Comparison of ENCODE assay signal across 32 cellular contexts in the genomic region with DNA sequence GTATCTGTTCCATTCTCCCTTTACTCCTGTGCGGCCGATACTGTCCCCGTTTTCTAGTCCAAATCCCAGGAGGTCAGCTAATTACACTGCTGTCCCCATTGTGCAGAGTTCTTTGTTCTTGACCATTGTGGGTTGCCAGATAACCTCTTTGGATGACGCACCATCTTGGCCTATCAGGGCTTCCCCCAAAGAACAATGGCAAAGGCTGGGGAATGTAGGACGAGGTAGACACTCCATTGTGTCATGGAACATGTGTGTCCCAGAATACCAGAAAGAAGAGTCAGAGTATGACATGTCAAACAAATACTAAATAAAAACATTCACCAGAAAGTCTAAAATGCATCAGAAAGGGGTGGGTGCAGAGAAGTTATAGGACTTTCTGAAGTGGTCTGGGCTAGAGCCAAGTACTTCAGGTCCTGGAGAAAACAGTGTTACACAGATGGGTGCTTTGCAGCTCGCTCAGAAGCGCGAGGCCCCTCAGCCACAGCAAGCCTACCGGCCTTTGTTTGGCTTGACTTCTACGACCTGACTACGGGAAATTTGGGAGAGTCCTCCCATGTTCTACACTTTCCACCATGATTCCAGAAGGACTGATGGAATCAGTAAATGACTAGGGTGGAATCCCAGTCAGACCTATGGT.
"Had no signal": no experiment of that assay in that cellular context is flagged by ENCODE, and none has a peak within 500 bp of the region (broad histone marks: within the 10 kb centered on the region; RNA-seq: fewer than 3 reads in every experiment).

No MANE protein-coding gene starts in this region.

- ATAC-seq: activated CD4-positive, alpha-beta T cell treated with anti-CD3 and anti-CD28 coated beads for 36 hours; activated CD8-positive, alpha-beta T cell treated with anti-CD3 and anti-CD28 coated beads for 36 hours; activated naive CD8-positive, alpha-beta T cell treated with anti-CD3 and anti-CD28 coated beads, Interleukin-2, amount 50 U/mL, for 24 hours; activated T-cell treated with anti-CD3 and anti-CD28 coated beads, Interleukin-2, amount 50 U/mL, for 4 hours; body of pancreas; effector memory CD8-positive, alpha-beta T cell; T-helper 17 cell had no signal

- H3K27me3 ChIP-seq: adrenal gland, body of pancreas, esophagus muscularis mucosa had no signal

- H3K36me3 ChIP-seq: adrenal gland, esophagus muscularis mucosa had no signal

- H3K27ac Mint-ChIP-seq: activated CD4-positive, alpha-beta T cell treated with anti-CD3 and anti-CD28 coated beads for 36 hours; activated CD8-positive, alpha-beta T cell treated with anti-CD3 and anti-CD28 coated beads for 36 hours; activated naive CD4-positive, alpha-beta T cell treated with anti-CD3 and anti-CD28 coated beads for 36 hours; activated naive CD4-positive, alpha-beta T cell treated with anti-CD3 and anti-CD28 coated beads, Interleukin-2, amount 50 U/mL, for 24 hours; activated naive CD8-positive, alpha-beta T cell treated with anti-CD3 and anti-CD28 coated beads for 36 hours; activated naive CD8-positive, alpha-beta T cell treated with anti-CD3 and anti-CD28 coated beads, Interleukin-2, amount 50 U/mL, for 24 hours; activated T-helper 2 cell treated with anti-CD3 and anti-CD28 coated beads, Interferon-gamma antibody, Interleukin-2, Interleukin-4, amounts not matched to agents 10 μg/mL and 5 μg/mL and 100 μg/mL, durations not matched to agents 14 hours and 24 hours and 36 hours; effector memory CD8-positive, alpha-beta T cell; T-helper 17 cell; T-helper 2 cell treated with Interferon-gamma antibody and Interleukin-4, amounts not matched to agents 5 μg/mL and 100 μg/mL, for 36 hours had no signal

- H3K4me3 Mint-ChIP-seq: activated CD4-positive, alpha-beta T cell treated with anti-CD3 and anti-CD28 coated beads for 36 hours; activated CD8-positive, alpha-beta T cell treated with anti-CD3 and anti-CD28 coated beads for 36 hours; activated naive CD4-positive, alpha-beta T cell treated with anti-CD3 and anti-CD28 coated beads for 36 hours; activated naive CD4-positive, alpha-beta T cell treated with anti-CD3 and anti-CD28 coated beads, Interleukin-2, amount 50 U/mL, for 24 hours; activated naive CD8-positive, alpha-beta T cell treated with anti-CD3 and anti-CD28 coated beads for 36 hours; activated naive CD8-positive, alpha-beta T cell treated with anti-CD3 and anti-CD28 coated beads, Interleukin-2, amount 50 U/mL, for 24 hours; activated T-cell treated with anti-CD3 and anti-CD28 coated beads, Interleukin-2, amount 50 U/mL, for 4 hours; effector memory CD8-positive, alpha-beta T cell; T-helper 17 cell; T-helper 2 cell treated with Interferon-gamma antibody and Interleukin-4, amounts not matched to agents 5 μg/mL and 100 μg/mL, for 36 hours had no signal

- H3K9me3 ChIP-seq: adrenal gland, body of pancreas, esophagus muscularis mucosa had no signal

- H3K9me3 Mint-ChIP-seq: activated CD8-positive, alpha-beta T cell treated with anti-CD3 and anti-CD28 coated beads for 36 hours; activated naive CD4-positive, alpha-beta T cell treated with anti-CD3 and anti-CD28 coated beads for 36 hours; activated naive CD4-positive, alpha-beta T cell treated with anti-CD3 and anti-CD28 coated beads, Interleukin-2, amount 50 U/mL, for 24 hours; activated naive CD8-positive, alpha-beta T cell treated with anti-CD3 and anti-CD28 coated beads for 36 hours; activated naive CD8-positive, alpha-beta T cell treated with anti-CD3 and anti-CD28 coated beads, Interleukin-2, amount 50 U/mL, for 24 hours; activated T-cell treated with anti-CD3 and anti-CD28 coated beads, Interleukin-2, amount 50 U/mL, for 4 hours; activated T-helper 2 cell treated with anti-CD3 and anti-CD28 coated beads, Interferon-gamma antibody, Interleukin-2, Interleukin-4, amounts not matched to agents 10 μg/mL and 5 μg/mL and 100 μg/mL, durations not matched to agents 14 hours and 24 hours and 36 hours; effector memory CD8-positive, alpha-beta T cell; T-helper 2 cell treated with Interferon-gamma antibody and Interleukin-4, amounts not matched to agents 5 μg/mL and 100 μg/mL, for 36 hours had no signal

- FAIRE-seq: colon, frontal cortex had no signal

- H3K4me1 ChIP-seq: adrenal gland, body of pancreas, esophagus muscularis mucosa had no signal

- H3K36me3 Mint-ChIP-seq: activated naive CD4-positive, alpha-beta T cell treated with anti-CD3 and anti-CD28 coated beads, Interleukin-2, amount 50 U/mL, for 24 hours; activated naive CD8-positive, alpha-beta T cell treated with anti-CD3 and anti-CD28 coated beads for 36 hours had no signal

- H3K27me3 Mint-ChIP-seq: activated CD4-positive, alpha-beta T cell treated with anti-CD3 and anti-CD28 coated beads for 36 hours; activated CD8-positive, alpha-beta T cell treated with anti-CD3 and anti-CD28 coated beads for 36 hours; activated naive CD4-positive, alpha-beta T cell treated with anti-CD3 and anti-CD28 coated beads, Interleukin-2, amount 50 U/mL, for 24 hours; activated naive CD8-positive, alpha-beta T cell treated with anti-CD3 and anti-CD28 coated beads for 36 hours; activated naive CD8-positive, alpha-beta T cell treated with anti-CD3 and anti-CD28 coated beads, Interleukin-2, amount 50 U/mL, for 24 hours; T-helper 17 cell had no signal

- H3K4me3 ChIP-seq: adrenal gland, body of pancreas, esophagus muscularis mucosa had no signal

- H3K27ac ChIP-seq: adrenal gland, body of pancreas, esophagus muscularis mucosa had no signal

- DNase-seq: activated CD4-positive, alpha-beta T cell treated with anti-CD3 and anti-CD28 coated beads for 36 hours; activated CD4-positive, alpha-beta T cell treated with anti-CD3 and anti-CD28 coated beads, Interleukin-2, amount 50 U/mL, for 1 hour; activated CD4-positive, alpha-beta T cell treated with anti-CD3 and anti-CD28 coated beads, Interleukin-2, amount 50 U/mL, for 48 hours; activated CD4-positive, CD25-positive, alpha-beta regulatory T cell; activated CD4-positive, CD25-positive, alpha-beta regulatory T cell treated with anti-CD3 and anti-CD28 coated beads, Interleukin-2, amount 50 U/mL, for 72 hours; activated CD8-positive, alpha-beta memory T cell treated with anti-CD3 and anti-CD28 coated beads for 24 hours; activated CD8-positive, alpha-beta T cell treated with anti-CD3 and anti-CD28 coated beads for 36 hours; activated effector memory CD4-positive, alpha-beta T cell treated with anti-CD3 and anti-CD28 coated beads, Interleukin-2, amount 50 U/mL, for 16 hours; activated naive CD4-positive, alpha-beta T cell treated with anti-CD3 and anti-CD28 coated beads for 36 hours; activated naive CD8-positive, alpha-beta T cell treated with anti-CD3 and anti-CD28 coated beads for 36 hours; activated naive CD8-positive, alpha-beta T cell treated with anti-CD3 and anti-CD28 coated beads, Interleukin-2, amount 50 U/mL, for 24 hours; activated T-cell treated with anti-CD3 and anti-CD28 coated beads, Interleukin-2, amount 50 U/mL, for 4 hours; adrenal gland; amygdala; aorta; body of pancreas; caudate nucleus; cortex of kidney; dermis blood vessel endothelial cell; effector CD4-positive, alpha-beta T cell; effector memory CD8-positive, alpha-beta T cell; erythroblast; glutamatergic neuron; T-helper 1 cell; T-helper 17 cell; T1000 had no signal
